ENCODE assay signal across 9 cellular contexts in genomic region chr7:106111671-106112117, GRCh38. TPM values are rescaled to one million over a fixed set of nuclear protein-coding genes. Genes with fewer than 3 reads are reported as not detected.
DNase-seq lines count a peak whose midpoint lies in the region; ATAC-seq, FAIRE-seq and TF ChIP-seq lines count a peak whose summit lies in the region.
"Had no signal": no experiment of that assay in that cellular context is flagged by ENCODE, and none has a peak within 500 bp of the region (broad histone marks: within the 10 kb centered on the region; RNA-seq: fewer than 3 reads in every experiment).

No MANE protein-coding gene starts in this region.

- H4K5ac ChIP-seq in H1 (ENCODE audit: insufficient read length, low read depth, low read length) = peak overlapping the region; percentile 86

- H2AFZ ChIP-seq in H1 (ENCODE audit: low read length) = no peak overlapping the region; the same call in 1 of the 2 replicates

- TF ChIP-seq RAD21 in H1 (IDR thresholded peaks at IDR 0.05 in 1 of 2, conservative IDR thresholded peaks at IDR 0.05 in 1 of 2; ENCODE audit: low read depth in 2 of 2, low read length in 2 of 2) = no peak

- peak; percentile 62 to 81 for DNase-seq in NCI-H2081 (lab: John Stamatoyannopoulos, UW)
- no peak for DNase-seq in NCI-H2081 treated with DMSO at 0.1 percent for 48 hours (lab: John Stamatoyannopoulos, UW)
- DNase-seq in Jurkat, Clone E6-1 (ENCODE audit: low read depth, low spot score) = no peak
- no peak for DNase-seq in WERI-Rb-1
- DNase-seq in H1 (ENCODE audit: low read depth in 1 of 2, low spot score in 2 of 2) = no peak

- H2BK20ac ChIP-seq in H1 (ENCODE audit: low read length) = no peak overlapping the region

- TF ChIP-seq EP300 in H1 (IDR thresholded peaks at IDR 0.05; ENCODE audit: borderline replicate concordance in 1 of 2, low read depth in 2 of 2, low read length in 2 of 2) = no peak

- CTCF ChIA-PET in H1 (lab: Charles Lee; ENCODE audit: partially characterized antibody) = interaction anchor here (1.3 kb wide), 1 partner anchor 67 kb away, joined by 5 read pairs; no protein-coding TSS in a partner anchor

- POLR2A ChIA-PET in H1 (lab: Charles Lee; ENCODE audit: partially characterized antibody) = interaction anchor here (0.9 to 2.6 kb wide), 7 partner anchors 9 to 422 kb away, joined by 3 to 14 read pairs (median 5); no protein-coding TSS in a partner anchor

- H2AK5ac ChIP-seq in H1 (ENCODE audit: low read depth, low read length) = no peak overlapping the region

- peaks cover 0 to 22% (median 12%) of the 10 kb centered on the region in 4 experiments; a peak in 4 of 7 replicates for H3K4me1 ChIP-seq in H1 (replicated peaks in 1 of 4; ENCODE audit: control insufficient read depth in 3 of 4, insufficient read depth in 4 of 4, low read length in 3 of 4)
- peaks cover 58% of the 10 kb centered on the region for H3K4me1 ChIP-seq in mononuclear cell (ENCODE audit: insufficient read depth, low read length)
- H3K4me1 ChIP-seq in subcutaneous abdominal adipose tissue (ENCODE audit: control insufficient read depth in 5 of 5, insufficient read depth in 5 of 5, low read length in 5 of 5) = peaks cover 0 to 45% (median 36%) of the 10 kb centered on the region in 5 donors

- no peak overlapping the region for H3K4ac ChIP-seq in H1 (replicated peaks; ENCODE audit: insufficient read length, low read depth, low read length)

- H4K20me1 ChIP-seq in H1 (replicated peaks in 1 of 2; ENCODE audit: control insufficient read depth in 1 of 2, insufficient read depth in 2 of 2, low read length in 2 of 2) = peaks cover 0 to 7% of the 10 kb centered on the region in 2 experiments

- 0 out of 2 replicates have a peak overlapping the region, but pooled peaks have one; percentile 10 for H2BK12ac ChIP-seq in H1 (ENCODE audit: low read depth, low read length)

- H3K9ac ChIP-seq in H1 (replicated peaks in 1 of 4; ENCODE audit: extremely low read depth in 1 of 4, low read depth in 3 of 4, low read length in 3 of 4) = peak overlapping the region; percentile 72 to 83 (median 76)
- peak overlapping the region; percentile 92 to 97 (median 95) for H3K9ac ChIP-seq in subcutaneous abdominal adipose tissue (ENCODE audit: low read length in 5 of 5)

- FAIRE-seq in H1 (lab: Jason Lieb, UNC) = no peak
- FAIRE-seq: G401.6 had no signal

- no peak overlapping the region for H3K56ac ChIP-seq in H1 (replicated peaks; ENCODE audit: insufficient read length, low read depth, low read length)

- no peaks in the 10 kb centered on the region for H3K9me3 ChIP-seq in WERI-Rb-1 (ENCODE audit: severe bottlenecking)
- no peaks in the 10 kb centered on the region for H3K9me3 ChIP-seq in H1 (ENCODE audit: insufficient read depth in 2 of 2, low read depth in 1 of 2, low read length in 1 of 2)
- no peaks in the 10 kb centered on the region for H3K9me3 ChIP-seq in mononuclear cell (ENCODE audit: low read depth, low read length)
- no peaks in the 10 kb centered on the region for H3K9me3 ChIP-seq in subcutaneous abdominal adipose tissue (ENCODE audit: control insufficient read depth in 5 of 5, low read length in 5 of 5)

- H3K79me1 ChIP-seq in H1 (ENCODE audit: low read depth, low read length) = no peaks in the 10 kb centered on the region

- no peak overlapping the region for H3K14ac ChIP-seq in H1 (ENCODE audit: insufficient read length)

- peak overlapping the region; percentile 87 for H4K8ac ChIP-seq in H1 (ENCODE audit: extremely low read depth, insufficient read depth, low read length)

- peak overlapping the region; percentile 80 for H3K4me3 ChIP-seq in Jurkat, Clone E6-1 (ENCODE audit: low read length)
- H3K4me3 ChIP-seq in WERI-Rb-1 (ENCODE audit: low read depth, low read length) (peak overlapping the region; percentile 87), H1 (ENCODE audit: extremely low read depth in 1 of 4, insufficient read depth in 2 of 4, low read depth in 3 of 4, low read length in 4 of 4) (peak overlapping the region; percentile 78 to 80 (median 78)), mononuclear cell (ENCODE audit: low read length) (peak overlapping the region; percentile 83), subcutaneous abdominal adipose tissue (ENCODE audit: low read depth in 1 of 5, low read length in 5 of 5) (peak overlapping the region; percentile 79 to 87 (median 84))

- peak overlapping the region; percentile 69 to 96 for H3K4me2 ChIP-seq in H1 (ENCODE audit: insufficient read depth in 1 of 2, low read depth in 2 of 2, low read length in 2 of 2)

- H3K23ac ChIP-seq in H1 (ENCODE audit: insufficient read length) = no peak overlapping the region

- no peak overlapping the region for H4K91ac ChIP-seq in H1 (replicated peaks; ENCODE audit: insufficient read length, low read length)

- peak overlapping the region; percentile 71 for H2BK5ac ChIP-seq in H1 (ENCODE audit: low read depth, low read length)

- peak overlapping the region; percentile 87 for H3K27ac ChIP-seq in WERI-Rb-1
- H3K27ac ChIP-seq in H1 (ENCODE audit: low read depth, low read length) = peak overlapping the region; percentile 84; the same call in 1 of the 2 replicates
- peak overlapping the region; percentile 96 for H3K27ac ChIP-seq in subcutaneous abdominal adipose tissue (ENCODE audit: low read depth, low read length)

- peaks cover 0 to 43% of the 10 kb centered on the region in 2 experiments; a peak in 2 of 4 replicates for H3K79me2 ChIP-seq in H1 (ENCODE audit: control insufficient read depth in 1 of 2, insufficient read depth in 2 of 2, low read length in 2 of 2)

- peaks cover 5% of the 10 kb centered on the region; the same call in 1 of the 2 replicates for H3K23me2 ChIP-seq in H1 (ENCODE audit: low read depth, low read length)

- no peak for TF ChIP-seq CTCF in WERI-Rb-1 (IDR thresholded peaks at IDR 0.05; ENCODE audit: low read depth, low read length)
- no peak for TF ChIP-seq CTCF in H1 (IDR thresholded peaks at IDR 0.05; ENCODE audit: control extremely low read depth in 1 of 3, insufficient read depth in 1 of 3, low read depth in 1 of 3, low read length in 3 of 3)

- 3% methylated on average over 30 of the region's 51 CpGs; no CpG with 5 or more reads in 1 of the 2 experiments for WGBS in H1 (ENCODE audit: extremely low coverage in 1 of 2, insufficient coverage in 1 of 2, insufficient read length in 1 of 2, insufficient replicate concordance in 2 of 2, low coverage in 1 of 2, low lambda C conversion rate in 2 of 2, missing lambda C conversion rate in 1 of 2), 2 experiments

- peak; percentile 22 for ATAC-seq in GM21786 (IDR thresholded peaks at IDR 0.05; ENCODE audit: unreplicated experiment)

- H2BK120ac ChIP-seq in H1 (replicated peaks; ENCODE audit: low read depth, low read length) = no peak overlapping the region

- H2BK15ac ChIP-seq in H1 (ENCODE audit: low read length) = 0 out of 2 replicates have a peak overlapping the region, but pooled peaks have one; percentile 31

- H3K36me3 ChIP-seq in WERI-Rb-1 (peaks cover 20% of the 10 kb centered on the region), H1 (ENCODE audit: control insufficient read depth in 2 of 4, insufficient read depth in 4 of 4, low read length in 3 of 4) (no peaks in the 10 kb centered on the region; a peak in 1 of 8 replicates), subcutaneous abdominal adipose tissue (ENCODE audit: control insufficient read depth in 5 of 5, insufficient read depth in 5 of 5, low read length in 5 of 5) (no peaks in the 10 kb centered on the region)

- peak overlapping the region; percentile 44 for H3K18ac ChIP-seq in H1 (ENCODE audit: extremely low read depth, low read length)

- TF ChIP-seq POLR2A in H1 (IDR thresholded peaks at IDR 0.05; ENCODE audit: control extremely low read depth in 1 of 2, low read depth in 2 of 2, low read length in 2 of 2) = no peak

- H3K27me3 ChIP-seq in WERI-Rb-1 (ENCODE audit: insufficient read depth, low read depth, severe bottlenecking) (no peaks in the 10 kb centered on the region), H1 (replicated peaks in 1 of 4; ENCODE audit: control insufficient read depth in 3 of 4, extremely low read depth in 1 of 4, insufficient read depth in 3 of 4, low read length in 3 of 4) (no peaks in the 10 kb centered on the region), mononuclear cell (ENCODE audit: insufficient read depth, low read length) (no peaks in the 10 kb centered on the region), subcutaneous abdominal adipose tissue (ENCODE audit: control insufficient read depth in 5 of 5, insufficient read depth in 4 of 5, low read length in 5 of 5) (no peaks in the 10 kb centered on the region)

TF ChIP-seq in H1, 55 proteins besides CTCF, POLR2A, EP300 and RAD21 (continues in another document):
- TF ChIP-seq SIRT6 (IDR thresholded peaks at IDR 0.05; ENCODE audit: low read length) (no peak), JUND (IDR thresholded peaks at IDR 0.05; ENCODE audit: low read length) (no peak), ATF2 (IDR thresholded peaks at IDR 0.05; ENCODE audit: low read length) (no peak), HDAC2 (IDR thresholded peaks at IDR 0.05; ENCODE audit: borderline replicate concordance in 1 of 2, low read depth in 2 of 2, low read length in 2 of 2) (peak in 1 of 2 experiments; percentile 12; a peak in 1 of 4 replicates), KDM4A (IDR thresholded peaks at IDR 0.05; ENCODE audit: low read depth, low read length, severe bottlenecking) (peak; percentile 93), CHD1 (IDR thresholded peaks at IDR 0.05; ENCODE audit: low read depth, low read length) (no peak), BRCA1 (IDR thresholded peaks at IDR 0.05; ENCODE audit: low read depth, low read length) (no peak)

RNA-seq across cellular contexts. Expression of gene SYPL1, which starts 0.4 kb away (rescaled TPM):
- polyA plus RNA-seq in Jurkat, Clone E6-1 (2012; ENCODE audit: insufficient read depth, insufficient read length) = 94.2 TPM
- 56.1 and 57.7 TPM in 2 replicates for total RNA-seq in H1 (2021; fragmentation: NEBNext Ultra II Directional; extraction: Animal tissue kit (Norgen Biotek cat#: 25700))
- 27.2 and 44.9 TPM in 2 replicates for polyA plus RNA-seq in H1 (2011; rRNA removed)
- polyA plus RNA-seq in H1 (2011; cell fraction: cytosol; rRNA removed) = 36.9 TPM
- 10.4 TPM for polyA plus RNA-seq in H1 (2011; cell fraction: nucleus; rRNA removed)
- polyA plus RNA-seq in H1 (2012, experiment 1 of 2) = 33.8 to 44.8 TPM (median 39.5 TPM) in 4 replicates
- 23.3 TPM for polyA plus RNA-seq in H1 (2012, experiment 2 of 2)
- 57.6 TPM for polyA plus RNA-seq in H1 (2013, experiment 1 of 2)
- polyA plus RNA-seq in H1 (2013, experiment 2 of 2) = 64.2 TPM
- polyA minus RNA-seq in H1 (2011; rRNA and poly(A)+ RNA removed) = 44.6 and 67.0 TPM in 2 replicates
- polyA minus RNA-seq in H1 (2011; cell fraction: cytosol; rRNA and poly(A)+ RNA removed) = 18.1 TPM
- polyA minus RNA-seq in H1 (2011; cell fraction: nucleus; rRNA and poly(A)+ RNA removed) = 25.6 TPM
- 40.6 TPM for total RNA-seq in mononuclear cell

Comparison
In these comparisons a context has a peak if more than half of its experiments do, and no peak if none do; other contexts are left out.
1. DNase-seq: peak in NCI-H2081 (2 of 2); none in NCI-H2081 treated with DMSO at 0.1 percent for 48 hours (single experiment), Jurkat, Clone E6-1 (single experiment), WERI-Rb-1 (single experiment) and H1 (0 of 2).
2. Peak in every context shown above with its lines, with median percentiles within 50 percentile points of each other: H3K4me3 ChIP-seq and H3K27ac ChIP-seq.